In genomic region chr10:131676046-131676445, GRCh38 we compare ENCODE assay signal across 26 cellular contexts.
"Had no signal": no experiment of that assay in that cellular context is flagged by ENCODE, and none has a peak within 500 bp of the region (broad histone marks: within the 10 kb centered on the region; RNA-seq: fewer than 3 reads in every experiment).

No MANE protein-coding gene starts in this region.

- H3K27me3 Mint-ChIP-seq: activated CD8-positive, alpha-beta T cell treated with anti-CD3 and anti-CD28 coated beads for 36 hours; activated naive CD8-positive, alpha-beta T cell treated with anti-CD3 and anti-CD28 coated beads, Interleukin-2, amount 50 U/mL, for 24 hours; T-helper 17 cell had no signal

- H3K4me3 Mint-ChIP-seq: activated CD8-positive, alpha-beta T cell treated with anti-CD3 and anti-CD28 coated beads for 36 hours; activated naive CD4-positive, alpha-beta T cell treated with anti-CD3 and anti-CD28 coated beads, Interleukin-2, amount 50 U/mL, for 24 hours; activated naive CD8-positive, alpha-beta T cell treated with anti-CD3 and anti-CD28 coated beads, Interleukin-2, amount 50 U/mL, for 24 hours; activated T-cell treated with anti-CD3 and anti-CD28 coated beads, Interleukin-2, amount 50 U/mL, for 4 hours; dendritic cell treated with granulocyte-macrophage colony-stimulating factor and Interleukin-4, amounts not matched to agents 40 ng/mL and 50 ng/mL, for 4 days; naive thymus-derived CD8-positive, alpha-beta T cell; T-helper 17 cell had no signal

- H3K27ac Mint-ChIP-seq: activated CD8-positive, alpha-beta T cell treated with anti-CD3 and anti-CD28 coated beads for 36 hours; activated naive CD4-positive, alpha-beta T cell treated with anti-CD3 and anti-CD28 coated beads, Interleukin-2, amount 50 U/mL, for 24 hours; activated naive CD8-positive, alpha-beta T cell treated with anti-CD3 and anti-CD28 coated beads, Interleukin-2, amount 50 U/mL, for 24 hours; activated T-helper 2 cell treated with anti-CD3 and anti-CD28 coated beads, Interferon-gamma antibody, Interleukin-2, Interleukin-4, amounts not matched to agents 10 μg/mL and 5 μg/mL and 100 μg/mL, durations not matched to agents 14 hours and 24 hours and 36 hours; dendritic cell treated with granulocyte-macrophage colony-stimulating factor and Interleukin-4, amounts not matched to agents 40 ng/mL and 50 ng/mL, for 4 days; T-helper 17 cell had no signal

- H3K9me3 ChIP-seq: neutrophil, ovary, psoas muscle, testis, transverse colon had no signal

- H3K27me3 ChIP-seq: ovary, testis, transverse colon had no signal

- ATAC-seq: activated CD8-positive, alpha-beta T cell treated with anti-CD3 and anti-CD28 coated beads for 36 hours; activated naive CD8-positive, alpha-beta T cell treated with anti-CD3 and anti-CD28 coated beads, Interleukin-2, amount 50 U/mL, for 24 hours; activated T-cell treated with anti-CD3 and anti-CD28 coated beads, Interleukin-2, amount 50 U/mL, for 4 hours; left colon; naive thymus-derived CD8-positive, alpha-beta T cell; psoas muscle; T-helper 17 cell had no signal

- H3K4me3 ChIP-seq: ovary, psoas muscle, smooth muscle cell, testis, transverse colon had no signal

- H3K36me3 ChIP-seq: neutrophil, ovary, transverse colon had no signal

- H3K27ac ChIP-seq: epithelial cell of prostate, neutrophil, ovary, psoas muscle, testis, transverse colon had no signal

- H3K9me3 Mint-ChIP-seq: activated naive CD8-positive, alpha-beta T cell treated with anti-CD3 and anti-CD28 coated beads, Interleukin-2, amount 50 U/mL, for 24 hours had no signal

- H3K36me3 Mint-ChIP-seq: activated naive CD4-positive, alpha-beta T cell treated with anti-CD3 and anti-CD28 coated beads, Interleukin-2, amount 50 U/mL, for 24 hours had no signal

- H3K4me2 ChIP-seq: smooth muscle cell had no signal

- DNase-seq: activated CD4-positive, alpha-beta T cell treated with anti-CD3 and anti-CD28 coated beads for 1 hour; activated CD4-positive, alpha-beta T cell treated with anti-CD3 and anti-CD28 coated beads, Interleukin-2, amount 50 U/mL, for 1 hour; activated CD8-positive, alpha-beta T cell treated with anti-CD3 and anti-CD28 coated beads for 36 hours; activated naive CD8-positive, alpha-beta T cell treated with anti-CD3 and anti-CD28 coated beads, Interleukin-2, amount 50 U/mL, for 24 hours; activated T-cell treated with anti-CD3 and anti-CD28 coated beads, Interleukin-2, amount 50 U/mL, for 4 hours; amygdala; caudate nucleus; effector CD4-positive, alpha-beta T cell; glutamatergic neuron; left colon; naive thymus-derived CD8-positive, alpha-beta T cell; ovary; psoas muscle; stimulated activated CD4-positive, alpha-beta T cell treated with anti-CD3 and anti-CD28 coated beads, Interleukin-15, amount 100 ng/mL, for 24 hours; stimulated activated CD4-positive, alpha-beta T cell treated with anti-CD3 and anti-CD28 coated beads, Interleukin-2, amount 100 ng/mL, for 24 hours; stimulated activated naive CD4-positive, alpha-beta T cell; T-helper 17 cell; T1000; testis; transverse colon had no signal

- H3K4me1 ChIP-seq: psoas muscle, testis, transverse colon had no signal

- H3K4me1 Mint-ChIP-seq: activated naive CD4-positive, alpha-beta T cell treated with anti-CD3 and anti-CD28 coated beads, Interleukin-2, amount 50 U/mL, for 24 hours; activated naive CD8-positive, alpha-beta T cell treated with anti-CD3 and anti-CD28 coated beads, Interleukin-2, amount 50 U/mL, for 24 hours; naive thymus-derived CD8-positive, alpha-beta T cell; T-helper 17 cell had no signal
